Comparison of ENCODE assay signal across 1 cellular context in the genomic region with DNA sequence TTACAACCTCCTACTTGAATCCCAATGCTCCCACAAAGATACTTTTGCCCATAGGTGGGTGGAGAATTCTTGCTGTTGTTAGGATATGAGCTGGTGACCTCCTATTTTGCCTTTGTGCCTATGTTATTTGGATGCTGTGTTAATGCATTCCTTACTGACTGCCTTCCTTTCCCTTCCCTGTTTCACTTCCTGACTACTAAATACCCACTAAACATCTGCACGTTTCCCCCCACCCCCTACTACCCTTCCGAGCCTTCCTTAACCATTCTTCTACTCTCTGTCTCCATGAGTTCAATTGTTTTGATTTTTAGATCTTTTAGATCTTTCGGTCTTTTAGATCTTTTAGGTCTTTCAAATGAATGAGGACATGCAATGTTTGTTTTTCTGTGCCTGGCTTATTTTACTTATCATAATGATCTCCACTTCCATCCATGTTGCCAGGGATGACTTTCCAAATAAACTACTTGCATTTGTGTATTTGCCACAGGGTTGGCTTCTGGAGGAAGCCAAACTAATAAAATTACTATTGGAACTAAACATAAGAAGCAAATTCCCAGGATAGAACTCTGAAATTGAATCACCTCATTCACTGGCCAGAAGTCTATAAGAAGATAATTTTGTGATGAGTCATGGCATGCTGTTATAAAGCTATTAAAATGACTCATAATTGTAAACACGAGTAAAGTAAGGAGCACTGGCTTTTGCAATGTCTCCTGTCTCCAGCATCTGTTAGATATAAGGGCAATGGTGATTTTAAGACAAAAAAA.
TF ChIP-seq lines count a peak whose summit lies in the region.

No MANE protein-coding gene starts in this region.

TF ChIP-seq in IMR-90, 13 proteins besides CTCF, POLR2A, EP300 and RAD21:
- TF ChIP-seq, protein P1, sequence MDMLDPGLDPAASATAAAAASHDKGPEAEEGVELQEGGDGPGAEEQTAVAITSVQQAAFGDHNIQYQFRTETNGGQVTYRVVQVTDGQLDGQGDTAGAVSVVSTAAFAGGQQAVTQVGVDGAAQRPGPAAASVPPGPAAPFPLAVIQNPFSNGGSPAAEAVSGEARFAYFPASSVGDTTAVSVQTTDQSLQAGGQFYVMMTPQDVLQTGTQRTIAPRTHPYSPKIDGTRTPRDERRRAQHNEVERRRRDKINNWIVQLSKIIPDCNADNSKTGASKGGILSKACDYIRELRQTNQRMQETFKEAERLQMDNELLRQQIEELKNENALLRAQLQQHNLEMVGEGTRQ (IDR thresholded peaks at IDR 0.05; ENCODE audit: low read depth, low read length): no peak
- TF ChIP-seq ELK1 (IDR thresholded peaks at IDR 0.05; ENCODE audit: borderline replicate concordance, low read depth, low read length) (no peak), MAFK (IDR thresholded peaks at IDR 0.05; ENCODE audit: low read depth, low read length) (peak; percentile 67), SMC3 (IDR thresholded peaks at IDR 0.05; ENCODE audit: low read depth, low read length) (no peak), RCOR1 (IDR thresholded peaks at IDR 0.05; ENCODE audit: insufficient replicate concordance, low read length) (peak; percentile 79), MXI1 (IDR thresholded peaks at IDR 0.05; ENCODE audit: borderline replicate concordance, low read depth, low read length) (no peak), MAZ (IDR thresholded peaks at IDR 0.05; ENCODE audit: borderline replicate concordance, low read depth, low read length) (no peak), RFX5 (IDR thresholded peaks at IDR 0.05; ENCODE audit: low read depth, low read length) (no peak), CEBPB (IDR thresholded peaks at IDR 0.05; ENCODE audit: low read depth, low read length) (peak; percentile 94), NFE2L2 (IDR thresholded peaks at IDR 0.05; ENCODE audit: low read depth, low read length) (peak; percentile 99), FOS (IDR thresholded peaks at IDR 0.05; ENCODE audit: low read depth, low read length) (peak; percentile 100), BHLHE40 (IDR thresholded peaks at IDR 0.05; ENCODE audit: low read depth, low read length) (peak; percentile 93), CHD1 (IDR thresholded peaks at IDR 0.05; ENCODE audit: low read depth, low read length) (no peak)
